ENCODE assay signal across 2 cellular contexts in genomic region chr10:43557214-43557613, GRCh38.
TF ChIP-seq lines count a peak whose summit lies in the region.

No MANE protein-coding gene starts in this region.

TF ChIP-seq in liver, 16 proteins besides CTCF, POLR2A, EP300 and RAD21:
- TF ChIP-seq HNF4G (IDR thresholded peaks at IDR 0.05) (no peak), ZBTB33 (IDR thresholded peaks at IDR 0.05) (no peak), FOXA2 (IDR thresholded peaks at IDR 0.05) (no peak), EGR1 (IDR thresholded peaks at IDR 0.05; ENCODE audit: low read depth in 2 of 2) (no peak), FOXA1 (IDR thresholded peaks at IDR 0.05) (no peak), TAF1 (conservative IDR thresholded peaks at IDR 0.05) (no peak)
- TF ChIP-seq, protein P1, sequence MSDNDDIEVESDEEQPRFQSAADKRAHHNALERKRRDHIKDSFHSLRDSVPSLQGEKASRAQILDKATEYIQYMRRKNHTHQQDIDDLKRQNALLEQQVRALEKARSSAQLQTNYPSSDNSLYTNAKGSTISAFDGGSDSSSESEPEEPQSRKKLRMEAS (IDR thresholded peaks at IDR 0.05): no peak

TF ChIP-seq in K562, 482 proteins besides CTCF, POLR2A, EP300 and RAD21:
- no peak for TF ChIP-seq MNT (conservative IDR thresholded peaks at IDR 0.05)
- peak; percentile 81 for TF ChIP-seq ZNF75A (CRISPR knock-in tag; IDR thresholded peaks at IDR 0.05)
